8 cellular contexts compared by ENCODE assay signal in the genomic region with DNA sequence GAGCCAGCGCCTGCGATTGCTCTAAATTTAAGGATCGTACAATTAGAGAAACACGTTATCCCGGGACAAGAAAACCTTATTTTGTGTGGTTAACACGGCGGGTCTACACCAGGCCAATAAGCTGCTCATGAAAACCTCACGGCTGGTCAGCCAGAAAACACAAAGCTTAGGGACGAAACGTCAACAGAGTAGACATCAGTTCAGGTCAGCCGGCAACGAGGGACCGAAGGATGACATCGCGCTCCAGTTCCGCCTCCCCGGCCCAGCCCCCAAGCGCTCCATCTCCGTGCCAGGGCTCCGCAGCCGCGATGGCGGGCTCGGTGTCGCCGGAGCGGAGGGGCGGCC. TPM values are rescaled to one million over a fixed set of nuclear protein-coding genes. Genes with fewer than 3 reads are reported as not detected.
DNase-seq lines count a peak whose midpoint lies in the region; ATAC-seq, FAIRE-seq and TF ChIP-seq lines count a peak whose summit lies in the region.

No MANE protein-coding gene starts in this region.

- WGBS in heart right ventricle, 2 donors: 0 to 1% methylated on average over 28 of the region's 28 CpGs

- peaks cover 33% of the 10 kb centered on the region for H3K36me3 Mint-ChIP-seq in activated T-helper 1 cell treated with anti-CD3 and anti-CD28 coated beads, Interleukin-12 subunit alpha, Interleukin-12 subunit beta, Interleukin-2, Interleukin-4 antibody, amounts not matched to agents 30 ng/mL and 10 ng/mL and 1 ng/mL, durations not matched to agents 14 hours and 24 hours and 36 hours (ENCODE audit: low read depth)

- no peak for FAIRE-seq in D721Med (lab: Jason Lieb, UNC)

- H3K9ac ChIP-seq in DND-41 (ENCODE audit: low read depth, low read length): peak overlapping the region; percentile 91

- H3K4me3 Mint-ChIP-seq in activated T-helper 1 cell treated with anti-CD3 and anti-CD28 coated beads, Interleukin-12 subunit alpha, Interleukin-12 subunit beta, Interleukin-2, Interleukin-4 antibody, amounts not matched to agents 30 ng/mL and 10 ng/mL and 1 ng/mL, durations not matched to agents 14 hours and 24 hours and 36 hours: peak overlapping the region; percentile 93

- H3K9me3 ChIP-seq in DND-41 (ENCODE audit: insufficient read depth, low read length, severe bottlenecking): no peaks in the 10 kb centered on the region
- H3K9me3 ChIP-seq in heart right ventricle: no peaks in the 10 kb centered on the region

- H3K9me3 Mint-ChIP-seq in activated T-helper 1 cell treated with anti-CD3 and anti-CD28 coated beads, Interleukin-12 subunit alpha, Interleukin-12 subunit beta, Interleukin-2, Interleukin-4 antibody, amounts not matched to agents 30 ng/mL and 10 ng/mL and 1 ng/mL, durations not matched to agents 14 hours and 24 hours and 36 hours: no peaks in the 10 kb centered on the region

- H3K27me3 Mint-ChIP-seq in activated T-helper 1 cell treated with anti-CD3 and anti-CD28 coated beads, Interleukin-12 subunit alpha, Interleukin-12 subunit beta, Interleukin-2, Interleukin-4 antibody, amounts not matched to agents 30 ng/mL and 10 ng/mL and 1 ng/mL, durations not matched to agents 14 hours and 24 hours and 36 hours (ENCODE audit: insufficient read depth): no peaks in the 10 kb centered on the region

- no peaks in the 10 kb centered on the region for H3K27me3 ChIP-seq in DND-41 (ENCODE audit: insufficient read depth, low read length, poor library complexity)
- H3K27me3 ChIP-seq in heart right ventricle: no peaks in the 10 kb centered on the region

- H3K4me1 Mint-ChIP-seq in activated T-helper 1 cell treated with anti-CD3 and anti-CD28 coated beads, Interleukin-12 subunit alpha, Interleukin-12 subunit beta, Interleukin-2, Interleukin-4 antibody, amounts not matched to agents 30 ng/mL and 10 ng/mL and 1 ng/mL, durations not matched to agents 14 hours and 24 hours and 36 hours (ENCODE audit: low read depth): peaks cover 38% of the 10 kb centered on the region

- H4K20me1 ChIP-seq in DND-41 (ENCODE audit: insufficient read depth, low read length): peaks cover 21% of the 10 kb centered on the region; the same call in 1 of the 2 replicates

- H3K27ac Mint-ChIP-seq in activated T-helper 1 cell treated with anti-CD3 and anti-CD28 coated beads, Interleukin-12 subunit alpha, Interleukin-12 subunit beta, Interleukin-2, Interleukin-4 antibody, amounts not matched to agents 30 ng/mL and 10 ng/mL and 1 ng/mL, durations not matched to agents 14 hours and 24 hours and 36 hours: peak overlapping the region; percentile 89

- peaks cover 61% of the 10 kb centered on the region for H3K79me2 ChIP-seq in DND-41 (ENCODE audit: insufficient read depth, low read length)

- peak overlapping the region; percentile 92 for H2AFZ ChIP-seq in DND-41 (ENCODE audit: low read depth, low read length)

- H3K36me3 ChIP-seq in DND-41 (ENCODE audit: insufficient read depth, low read length) (peaks cover 33% of the 10 kb centered on the region), heart right ventricle (peaks cover 0 to 59% (median 22%) of the 10 kb centered on the region in 9 donors)

- peak overlapping the region; percentile 92 to 93 for H3K4me3 ChIP-seq in DND-41 (ENCODE audit: low read depth in 1 of 2, low read length in 2 of 2)
- H3K4me3 ChIP-seq in heart right ventricle: peak overlapping the region; percentile 76 to 96 (median 90)
- peak overlapping the region; percentile 95 for H3K4me3 ChIP-seq in retinal pigment epithelial cell (ENCODE audit: low read length)

- intact Hi-C loops in activated T-helper 1 cell treated with anti-CD3 and anti-CD28 coated beads, Interleukin-12 subunit alpha, Interleukin-12 subunit beta, Interleukin-2, Interleukin-4 antibody, amounts not matched to agents 30 ng/mL and 10 ng/mL and 1 ng/mL, durations not matched to agents 14 hours and 24 hours and 36 hours (cut with micrococcal nuclease): loop anchor here (1.0 to 5.0 kb wide), 6 partner anchors 10 to 1049 kb away; a partner anchor contains a TSS
- intact Hi-C loops in heart right ventricle (cut with DNase I): loop anchor here in 3 of 10 donors (2.0 to 5.0 kb wide), 2 partner anchors 351 to 354 kb away; a partner anchor contains a TSS

- H3K4me2 ChIP-seq in DND-41 (ENCODE audit: insufficient read depth, low read length): peak overlapping the region; percentile 88

- H3K4me1 ChIP-seq in DND-41 (ENCODE audit: insufficient read depth, low read length): peaks cover 49% of the 10 kb centered on the region
- H3K4me1 ChIP-seq in heart right ventricle: peaks cover 9 to 55% (median 42%) of the 10 kb centered on the region in 9 donors

- TF ChIP-seq CTCF in DND-41 (IDR thresholded peaks at IDR 0.05; ENCODE audit: borderline replicate concordance, extremely low read depth, low read length, poor library complexity, severe bottlenecking) (no peak), heart right ventricle (IDR thresholded peaks at IDR 0.05) (no peak), retinal pigment epithelial cell (conservative IDR thresholded peaks at IDR 0.05; ENCODE audit: low read depth, low read length) (no peak), D721Med (IDR thresholded peaks at IDR 0.05; ENCODE audit: insufficient read depth, missing control alignments) (no peak)

- H3K27ac ChIP-seq in DND-41 (ENCODE audit: low read length): peak overlapping the region; percentile 83
- peak overlapping the region; percentile 92 to 99 (median 97) for H3K27ac ChIP-seq in heart right ventricle

- peak; percentile 54 for ATAC-seq in DND-41 (ENCODE audit: insufficient read depth, low read depth)
- ATAC-seq in GM21515 (IDR thresholded peaks at IDR 0.05; ENCODE audit: unreplicated experiment): peak; percentile 56
- ATAC-seq in heart right ventricle: peak in 7 of 8 donors; percentile 43 to 72 (median 59)

- DNase-seq in DND-41: no peak
- DNase-seq in HuH-7.5 (ENCODE audit: low spot score): peak; percentile 68
- no peak for DNase-seq in activated T-helper 1 cell treated with anti-CD3 and anti-CD28 coated beads, Interleukin-12 subunit alpha, Interleukin-12 subunit beta, Interleukin-2, Interleukin-4 antibody, amounts not matched to agents 30 ng/mL and 10 ng/mL and 1 ng/mL, durations not matched to agents 14 hours and 24 hours and 36 hours (ENCODE audit: low spot score)
- DNase-seq in heart right ventricle: no peak
- DNase-seq in retinal pigment epithelial cell (ENCODE audit: low read depth): no peak
- DNase-seq in D721Med (ENCODE audit: insufficient read length, low spot score): no peak
- no peak for DNase-seq in NK-92 (lab: John Stamatoyannopoulos, UW; ENCODE audit: unreplicated experiment)

RNA-seq across cellular contexts. Expression of a gene that starts 0.5 kb away (rescaled TPM):
- total RNA-seq in activated T-helper 1 cell treated with anti-CD3 and anti-CD28 coated beads, Interleukin-12 subunit alpha, Interleukin-12 subunit beta, Interleukin-2, Interleukin-4 antibody, amounts not matched to agents 30 ng/mL and 10 ng/mL and 1 ng/mL, durations not matched to agents 14 hours and 24 hours and 36 hours: 57.1 and 62.4 TPM in 2 replicates
- total RNA-seq in heart right ventricle: 10 to 100 TPM; 38.2 to 61.6 (median 49.5) TPM
- polyA plus RNA-seq in heart right ventricle: 10 to 100 TPM; 52.2 to 52.3 TPM
